1 cellular context compared by ENCODE assay signal in genomic region chr5:93572101-93572772, GRCh38.
TF ChIP-seq lines count a peak whose summit lies in the region.

No MANE protein-coding gene starts in this region.

TF ChIP-seq in GM23338, 12 proteins besides CTCF, POLR2A, EP300 and RAD21 (continued from another document):
- TF ChIP-seq ZNF462 (CRISPR knock-in tag; IDR thresholded peaks at IDR 0.05) (no peak), STAT1 (IDR thresholded peaks at IDR 0.05; ENCODE audit: unreplicated experiment) (no peak), EZH2 (IDR thresholded peaks at IDR 0.05; ENCODE audit: low read depth, unreplicated experiment) (no peak), POLR2AphosphoS5 (IDR thresholded peaks at IDR 0.05; ENCODE audit: low read depth) (no peak), REST (IDR thresholded peaks at IDR 0.05; ENCODE audit: unreplicated experiment) (no peak), ETS1 (IDR thresholded peaks at IDR 0.05) (no peak), JUNB (IDR thresholded peaks at IDR 0.05; ENCODE audit: unreplicated experiment) (no peak), ZNF114 (CRISPR knock-in tag; IDR thresholded peaks at IDR 0.05) (no peak), ZNF331 (CRISPR knock-in tag; IDR thresholded peaks at IDR 0.05; ENCODE audit: low read depth) (no peak)
